ENCODE assay signal across 9 cellular contexts in genomic region chr14:22039938-22040780, GRCh38.
DNase-seq lines count a peak whose midpoint lies in the region; ATAC-seq and TF ChIP-seq lines count a peak whose summit lies in the region.
"Had no signal": no experiment of that assay in that cellular context is flagged by ENCODE, and none has a peak within 500 bp of the region (broad histone marks: within the 10 kb centered on the region; RNA-seq: fewer than 3 reads in every experiment).

No MANE protein-coding gene starts in this region.

- no peak overlapping the region for H3K27ac ChIP-seq in right lobe of liver
- H3K27ac ChIP-seq: SK-N-MC had no signal

- intact Hi-C loops in right lobe of liver (cut with DNase I) = no loop called here

- ATAC-seq in right lobe of liver (peak in 3 of 4 donors; percentile 36 to 43 (median 42)), GM21576 (IDR thresholded peaks at IDR 0.05; ENCODE audit: unreplicated experiment) (no peak), GM21717 (IDR thresholded peaks at IDR 0.05; ENCODE audit: unreplicated experiment) (no peak)

- peak overlapping the region; percentile 62 for H3K4me3 Mint-ChIP-seq in activated naive CD4-positive, alpha-beta T cell treated with anti-CD3 and anti-CD28 coated beads, Interleukin-2, amount 10 ng/mL, durations not matched to agents 7 days and 5 days

- no peak for DNase-seq in GM06990 (ENCODE audit: extremely low read depth, insufficient read length)
- DNase-seq in NAMALWA (ENCODE audit: low spot score) = peak; percentile 77
- peak; percentile 72 for DNase-seq in activated naive CD4-positive, alpha-beta T cell treated with anti-CD3 and anti-CD28 coated beads, Interleukin-2, amount 10 ng/mL, durations not matched to agents 7 days and 5 days
- no peak for DNase-seq in right lobe of liver
- DNase-seq in NCI-H1417 treated with DMSO at 0.1 percent for 48 hours (lab: John Stamatoyannopoulos, UW) = no peak
- no peak for DNase-seq in dedifferentiated amniotic fluid mesenchymal stem cell (ENCODE audit: extremely low spot score)

- no peaks in the 10 kb centered on the region for H3K36me3 Mint-ChIP-seq in activated naive CD4-positive, alpha-beta T cell treated with anti-CD3 and anti-CD28 coated beads, Interleukin-2, amount 10 ng/mL, durations not matched to agents 7 days and 5 days

- no peaks in the 10 kb centered on the region for H3K9me3 ChIP-seq in right lobe of liver

- H3K27me3 Mint-ChIP-seq in activated naive CD4-positive, alpha-beta T cell treated with anti-CD3 and anti-CD28 coated beads, Interleukin-2, amount 10 ng/mL, durations not matched to agents 7 days and 5 days = no peaks in the 10 kb centered on the region

- H3K27me3 ChIP-seq in GM06990 (replicated peaks; ENCODE audit: control insufficient read depth, insufficient read depth, low read length) (no peaks in the 10 kb centered on the region; the same call in 1 of the 2 replicates), right lobe of liver (no peaks in the 10 kb centered on the region)

- no peak for TF ChIP-seq POLR2A in right lobe of liver (IDR thresholded peaks at IDR 0.05)

- H3K9me3 Mint-ChIP-seq in activated naive CD4-positive, alpha-beta T cell treated with anti-CD3 and anti-CD28 coated beads, Interleukin-2, amount 10 ng/mL, durations not matched to agents 7 days and 5 days = no peaks in the 10 kb centered on the region

- no peaks in the 10 kb centered on the region for H3K4me1 ChIP-seq in right lobe of liver

- H3K36me3 ChIP-seq in GM06990 (ENCODE audit: control insufficient read depth, insufficient read depth, low read length) = no peaks in the 10 kb centered on the region
- H3K36me3 ChIP-seq in right lobe of liver = no peaks in the 10 kb centered on the region

- H3K4me1 Mint-ChIP-seq in activated naive CD4-positive, alpha-beta T cell treated with anti-CD3 and anti-CD28 coated beads, Interleukin-2, amount 10 ng/mL, durations not matched to agents 7 days and 5 days = peaks cover 26% of the 10 kb centered on the region

- H3K4me3 ChIP-seq in GM06990 (replicated peaks; ENCODE audit: low read depth, low read length) (no peak overlapping the region), right lobe of liver (no peak overlapping the region)
- H3K4me3 ChIP-seq: SK-N-MC had no signal

- CTCF ChIA-PET in activated naive CD4-positive, alpha-beta T cell treated with anti-CD3 and anti-CD28 coated beads, Interleukin-2, amount 10 ng/mL, durations not matched to agents 7 days and 5 days (lab: Charles Lee) = interaction anchor here (0.6 to 2.7 kb wide), 14 partner anchors 14 to 523 kb away, joined by 3 to 12 read pairs (median 4); no protein-coding TSS in a partner anchor

- peak overlapping the region; percentile 73 for H3K27ac Mint-ChIP-seq in activated naive CD4-positive, alpha-beta T cell treated with anti-CD3 and anti-CD28 coated beads, Interleukin-2, amount 10 ng/mL, durations not matched to agents 7 days and 5 days

- TF ChIP-seq CTCF in GM06990 (IDR thresholded peaks at IDR 0.05; ENCODE audit: insufficient read depth, low read length, poor library complexity, severe bottlenecking) (peak; percentile 65), right lobe of liver (IDR thresholded peaks at IDR 0.05) (peak in 3 of 4 donors; percentile 40 to 48 (median 47))

- WGBS in right lobe of liver (ENCODE audit: insufficient coverage, low coverage, low lambda C conversion rate, missing lambda C conversion rate) = 20% methylated on average over 6 of the region's 6 CpGs

Comparison
In these comparisons a context has a peak if more than half of its experiments do, and no peak if none do; other contexts are left out.
1. DNase-seq: peak in NAMALWA (single experiment) and activated naive CD4-positive, alpha-beta T cell treated with anti-CD3 and anti-CD28 coated beads, Interleukin-2, amount 10 ng/mL, durations not matched to agents 7 days and 5 days (single experiment); none in GM06990 (single experiment), right lobe of liver (0 of 3), NCI-H1417 treated with DMSO at 0.1 percent for 48 hours (single experiment) and dedifferentiated amniotic fluid mesenchymal stem cell (single experiment).
2. ATAC-seq: peak in right lobe of liver (3 of 4); none in GM21576 (single experiment) and GM21717 (single experiment).